7 cellular contexts compared by ENCODE assay signal in genomic region chr15:57732526-57733331, GRCh38. TPM values are rescaled to one million over a fixed set of nuclear protein-coding genes. Genes with fewer than 3 reads are reported as not detected.
A peak's percentile ranks its signal among the peaks of the same experiment; 100 is the strongest.
DNase-seq lines count a peak whose midpoint lies in the region; ATAC-seq and TF ChIP-seq lines count a peak whose summit lies in the region.

No MANE protein-coding gene starts in this region.

- intact Hi-C loops in mammary epithelial cell (cut with micrococcal nuclease) = loop anchor here (2.0 to 5.0 kb wide), 2 partner anchors 66 to 90 kb away; no protein-coding TSS in a partner anchor

- H3K9me3 ChIP-seq in mammary epithelial cell (replicated peaks; ENCODE audit: insufficient read depth, low read length) = no peaks in the 10 kb centered on the region

- in situ Hi-C loops in G401 (cut with HindIII; ENCODE audit: low sequenced_read_pairs) = no loop called here
- in situ Hi-C loops in KBM-7 (cut with MboI; ENCODE audit: low pct_unique_long_range_greater_than_20kb, low sequenced_read_pairs) = no loop called here
- in situ Hi-C loops in mammary epithelial cell (cut with MboI; ENCODE audit: low sequenced_read_pairs in 2 of 2) = no loop called here

- no peaks in the 10 kb centered on the region for H3K27me3 ChIP-seq in mammary epithelial cell (ENCODE audit: insufficient read depth, low read length)

- CTCF ChIA-PET in mammary epithelial cell (lab: Charles Lee; ENCODE audit: low non-redundant PET) = interaction anchor here (0.7 to 0.8 kb wide), 6 partner anchors 18 to 1320 kb away, joined by 3 to 4 read pairs (median 3); no protein-coding TSS in a partner anchor

- 23% methylated on average over 12 of the region's 12 CpGs for whole genome bisulfite sequencing in mammary epithelial cell (ENCODE audit: low coverage, missing lambda C conversion rate)

- no TSS peak for BruUV-seq in mammary epithelial cell (replicated peaks; lab: Mats Ljungman, UMichigan)

- peak; percentile 86 to 96 for TF ChIP-seq CTCF in mammary epithelial cell (conservative IDR thresholded peaks at IDR 0.05 in 1 of 2, IDR thresholded peaks at IDR 0.05 in 1 of 2; ENCODE audit: extremely low read depth in 1 of 2, insufficient read depth in 1 of 2, low read depth in 1 of 2, low read length in 2 of 2)

- no peak overlapping the region for H3K4me3 ChIP-seq in mammary epithelial cell (replicated peaks in 1 of 3; ENCODE audit: insufficient read depth in 1 of 3, low read depth in 2 of 3, low read length in 3 of 3)

- dilution Hi-C loops in mammary epithelial cell (cut with HindIII; ENCODE audit: low sequenced_read_pairs) = no loop called here

- ATAC-seq in left lobe of liver (peak; percentile 97), HG02759 (IDR thresholded peaks at IDR 0.05; ENCODE audit: unreplicated experiment) (no peak)

- no peak overlapping the region for H3K9ac ChIP-seq in mammary epithelial cell (ENCODE audit: insufficient read depth, low read length)

- no peaks in the 10 kb centered on the region for H3K36me3 ChIP-seq in mammary epithelial cell (ENCODE audit: insufficient read depth, low read length)

- H3K4me2 ChIP-seq in mammary epithelial cell (ENCODE audit: insufficient read depth, low read depth, low read length) = peak overlapping the region; percentile 13

- H3K79me2 ChIP-seq in mammary epithelial cell (ENCODE audit: insufficient read depth, low read length) = no peaks in the 10 kb centered on the region

- H3K4me1 ChIP-seq in mammary epithelial cell (ENCODE audit: insufficient read depth, low read length) = peaks cover 21% of the 10 kb centered on the region

- H4K20me1 ChIP-seq in mammary epithelial cell (ENCODE audit: insufficient read depth, low read length) = no peaks in the 10 kb centered on the region

- DNase-seq in G401 (ENCODE audit: low spot score) = peak; percentile 48
- DNase-seq in KBM-7 = peak; percentile 44
- DNase-seq in T-helper 1 cell = peak in 3 of 5 donors; percentile 12 to 36 (median 25)
- DNase-seq in mammary epithelial cell = peak; percentile 45
- peak; percentile 55 for DNase-seq in left lobe of liver (ENCODE audit: low spot score)
- DNase-seq in stimulated activated CD8-positive, alpha-beta memory T cell treated with anti-CD3 and anti-CD28 coated beads, Interleukin-12 subunit alpha, Interleukin-12 subunit beta, amount 100 ng/mL, for 1 hour (ENCODE audit: low read depth) = peak; percentile 13

- peak overlapping the region; percentile 22 for H2AFZ ChIP-seq in mammary epithelial cell (ENCODE audit: low read depth, low read length)

- H3K27ac ChIP-seq in mammary epithelial cell (ENCODE audit: insufficient read depth, low read depth, low read length) = no peak overlapping the region

RNA-seq across cellular contexts. Expression of gene POLR2M, which starts 26.2 kb away (rescaled TPM):
- 129 and 277 TPM in 2 replicates for total RNA-seq in G401 (2014; rRNA removed; shearing (Covaris generic))
- total RNA-seq in mammary epithelial cell (100 to 1,000 TPM in 1 of 2 donors, 10 to 100 TPM in 1; 82.9 to 109 TPM), left lobe of liver (21.3 TPM)
- polyA plus RNA-seq in mammary epithelial cell = 51.3 TPM
- polyA minus RNA-seq in mammary epithelial cell = 70.1 TPM
